In the genomic region with DNA sequence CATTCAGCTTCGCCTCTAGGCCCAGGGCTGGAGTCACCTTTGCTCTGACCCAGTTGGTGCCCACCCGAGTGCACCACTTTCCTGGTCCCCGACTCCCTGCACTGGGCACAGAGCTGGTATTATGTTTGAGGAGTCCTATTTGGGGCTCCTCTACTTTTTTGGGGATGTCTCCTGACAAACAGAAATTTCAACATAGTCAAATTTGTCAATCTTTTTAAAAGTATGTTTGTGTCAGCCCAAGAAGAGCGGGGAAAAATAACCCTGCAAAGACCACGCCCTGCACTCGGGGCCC, we compare ENCODE assay signal across 9 cellular contexts. TPM values are rescaled to one million over a fixed set of nuclear protein-coding genes. Genes with fewer than 3 reads are reported as not detected.
DNase-seq lines count a peak whose midpoint lies in the region; ATAC-seq, FAIRE-seq and TF ChIP-seq lines count a peak whose summit lies in the region.
"Had no signal": no experiment of that assay in that cellular context is flagged by ENCODE, and none has a peak within 500 bp of the region (broad histone marks: within the 10 kb centered on the region; RNA-seq: fewer than 3 reads in every experiment).

No MANE protein-coding gene starts in this region.

- H3K9me3 ChIP-seq in A549 (no peaks in the 10 kb centered on the region), IMR-90 (ENCODE audit: control insufficient read depth, insufficient read depth, low read length) (no peaks in the 10 kb centered on the region)

- H2AFZ ChIP-seq in IMR-90 (replicated peaks; ENCODE audit: low read length, poor library complexity) = no peak overlapping the region

- no peak overlapping the region for H3K9ac ChIP-seq in IMR-90 (ENCODE audit: low read depth, low read length)

- no peak overlapping the region for H2BK120ac ChIP-seq in IMR-90 (ENCODE audit: low read depth, low read length)

- BruUV-seq in IMR-90 (replicated peaks; lab: Mats Ljungman, UMichigan) = no TSS peak
- BruUV-seq in MCF 10A (replicated peaks; lab: Mats Ljungman, UMichigan) = no TSS peak

- H3K56ac ChIP-seq in IMR-90 (ENCODE audit: extremely low read depth, insufficient read depth, low read length) = no peak overlapping the region

- peaks cover 18% of the 10 kb centered on the region for H3K9me1 ChIP-seq in IMR-90 (ENCODE audit: insufficient read depth, low read length)

- H3K36me3 ChIP-seq in IMR-90 (ENCODE audit: control insufficient read depth, insufficient read depth, low read length) = peaks cover 4% of the 10 kb centered on the region; the same call in 1 of the 2 replicates

- TF ChIP-seq CTCF in A549 (IDR thresholded peaks at IDR 0.05) = no peak
- no peak for TF ChIP-seq CTCF in IMR-90 (conservative IDR thresholded peaks at IDR 0.05; ENCODE audit: low read depth, low read length)
- no peak for TF ChIP-seq CTCF in MCF 10A (IDR thresholded peaks at IDR 0.05; ENCODE audit: unreplicated experiment)

- peak overlapping the region; percentile 70 for H2AK5ac ChIP-seq in IMR-90 (ENCODE audit: low read depth, low read length)

- TF ChIP-seq POLR2A in A549 (IDR thresholded peaks at IDR 0.05; ENCODE audit: low read length) = no peak
- no peak for TF ChIP-seq POLR2A in IMR-90 (IDR thresholded peaks at IDR 0.05; ENCODE audit: low read depth, low read length)

- H3K4me2 ChIP-seq in A549 (peak overlapping the region; percentile 35; the same call in 2 of the 3 replicates), IMR-90 (ENCODE audit: low read depth, low read length) (no peak overlapping the region)

- 0 out of 2 replicates have a peak overlapping the region, but pooled peaks have one; percentile 8 for H4K91ac ChIP-seq in IMR-90 (ENCODE audit: insufficient read depth, low read depth, low read length)

- peak overlapping the region; percentile 55 for H4K5ac ChIP-seq in IMR-90 (ENCODE audit: low read depth, low read length)

- H3K79me1 ChIP-seq in IMR-90 (ENCODE audit: low read depth in 1 of 2, low read length in 2 of 2) = peaks cover 8 to 30% of the 10 kb centered on the region in 2 experiments; a peak in 3 of 4 replicates

- H3K4me1 Mint-ChIP-seq in MCF 10A (ENCODE audit: insufficient read depth, unreplicated experiment) = peaks cover 11% of the 10 kb centered on the region
- H3K4me1 Mint-ChIP-seq in naive thymus-derived CD8-positive, alpha-beta T cell = peaks cover 34 to 71% (median 59%) of the 10 kb centered on the region in 4 donors

- POLR2A ChIA-PET in A549 (lab: Yijun Ruan, JAX) = interaction anchor here (0.6 to 1.9 kb wide), 3 partner anchors 9 to 44 kb away, joined by 3 to 17 read pairs (median 6); partner anchors contain the start of genes BSDC1 and MARCKSL1
- POLR2A ChIA-PET in IMR-90 (lab: Charles Lee; ENCODE audit: unreplicated experiment) = no interaction called here
- POLR2A ChIA-PET in MCF 10A (lab: Yijun Ruan, JAX) = interaction anchor here (0.6 to 1.1 kb wide), 2 partner anchors 16 to 135 kb away, joined by 3 read pairs; no protein-coding TSS in a partner anchor
- POLR2A ChIA-PET in naive thymus-derived CD8-positive, alpha-beta T cell (lab: Charles Lee) = interaction anchor here (0.5 to 11.8 kb wide), 12 partner anchors 8 to 101 kb away, joined by 3 to 147 read pairs (median 4); partner anchors contain the start of genes BSDC1, HDAC1, LCK and MARCKSL1

- CTCF ChIA-PET in A549 (lab: Yijun Ruan, JAX) = interaction anchor here (1.5 to 2.4 kb wide), 4 partner anchors 8 to 47 kb away, joined by 4 to 8 read pairs (median 4); no protein-coding TSS in a partner anchor
- CTCF ChIA-PET in IMR-90 (lab: Yijun Ruan, JAX) = no interaction called here
- CTCF ChIA-PET in MCF 10A (lab: Yijun Ruan, JAX) = interaction anchor here (0.6 to 1.1 kb wide), 3 partner anchors 50 to 285 kb away, joined by 3 read pairs; no protein-coding TSS in a partner anchor

- TF ChIP-seq RAD21 in A549 (conservative IDR thresholded peaks at IDR 0.05 in 1 of 2, IDR thresholded peaks at IDR 0.05 in 1 of 2) = no peak
- no peak for TF ChIP-seq RAD21 in IMR-90 (IDR thresholded peaks at IDR 0.05; ENCODE audit: low read length)

- intact Hi-C loops in IMR-90 (cut with micrococcal nuclease) = loop anchor here (1.0 kb wide), 1 partner anchor 14 kb away; the partner anchor contains the start of gene MARCKSL1
- intact Hi-C loops in MCF 10A (cut with micrococcal nuclease) = loop anchor here (2.0 kb wide), 1 partner anchor 128 kb away; the partner anchor contains the start of genes EIF3I and TMEM234

- H3K36me3 Mint-ChIP-seq in MCF 10A (ENCODE audit: insufficient read depth, unreplicated experiment) = peaks cover 12% of the 10 kb centered on the region
- H3K36me3 Mint-ChIP-seq in naive thymus-derived CD8-positive, alpha-beta T cell = peaks cover 0 to 8% (median 0%) of the 10 kb centered on the region in 3 donors

- 80% methylated on average over 5 of the region's 6 CpGs for WGBS in A549 (ENCODE audit: missing lambda C conversion rate)
- WGBS in IMR-90 (ENCODE audit: extremely low coverage in 2 of 2, insufficient read length in 1 of 2), 2 experiments = 34% methylated on average over 3 of the region's 6 CpGs; no CpG with 5 or more reads in 1 of the 2 experiments

- peak overlapping the region; percentile 67 to 83; a peak in 2 of 4 replicates for H4K8ac ChIP-seq in IMR-90 (ENCODE audit: low read depth in 2 of 2, low read length in 2 of 2)

- dilution Hi-C loops in IMR-90 (cut with HindIII; ENCODE audit: low sequenced_read_pairs, unreplicated experiment) = no loop called here

- H2BK5ac ChIP-seq in IMR-90 (ENCODE audit: low read depth, low read length, poor library complexity, severe bottlenecking) = no peak overlapping the region

- H3K4me1 ChIP-seq in A549 (peaks cover 7% of the 10 kb centered on the region), IMR-90 (ENCODE audit: control insufficient read depth, insufficient read depth, low read length) (peaks cover 26% of the 10 kb centered on the region)

- peak overlapping the region; percentile 96 to 98 for H3K27ac ChIP-seq in A549
- H3K27ac ChIP-seq in IMR-90 (ENCODE audit: insufficient read depth, low read length) = no peak overlapping the region

- no peak overlapping the region; the same call in 2 of the 3 replicates for H2BK15ac ChIP-seq in IMR-90 (ENCODE audit: low read depth, low read length)

- peak overlapping the region; percentile 83; the same call in 2 of the 3 replicates for H3K4me3 ChIP-seq in A549
- no peak overlapping the region; the same call in 1 of the 2 replicates for H3K4me3 ChIP-seq in IMR-90 (ENCODE audit: insufficient read depth, low read depth, low read length)

- peak overlapping the region; percentile 94 for H3K27ac Mint-ChIP-seq in MCF 10A (ENCODE audit: low read depth, unreplicated experiment)
- H3K27ac Mint-ChIP-seq in naive thymus-derived CD8-positive, alpha-beta T cell = peak overlapping the region; percentile 53 to 93 (median 89)

- no peak overlapping the region for H3K23ac ChIP-seq in IMR-90 (ENCODE audit: low read depth, low read length)

- no peak overlapping the region for H3K18ac ChIP-seq in IMR-90 (ENCODE audit: low read depth, low read length)

- H3K4ac ChIP-seq in IMR-90 (ENCODE audit: low read depth, low read length) = peak overlapping the region; percentile 57

- in situ Hi-C loops in IMR-90 (cut with MboI; ENCODE audit: low sequenced_read_pairs) = no loop called here

- peak overlapping the region; percentile 82 for H3K4me3 Mint-ChIP-seq in MCF 10A (ENCODE audit: unreplicated experiment)
- H3K4me3 Mint-ChIP-seq in naive thymus-derived CD8-positive, alpha-beta T cell = peak overlapping the region; percentile 74 to 91 (median 84)

- no peak overlapping the region for H3K14ac ChIP-seq in IMR-90 (replicated peaks; ENCODE audit: low read depth, low read length)

- H3K9me3 Mint-ChIP-seq in MCF 10A (ENCODE audit: unreplicated experiment) = no peaks in the 10 kb centered on the region
- no peaks in the 10 kb centered on the region for H3K9me3 Mint-ChIP-seq in naive thymus-derived CD8-positive, alpha-beta T cell

- H2BK20ac ChIP-seq in IMR-90 (ENCODE audit: low read depth, low read length) = no peak overlapping the region

- TF ChIP-seq EP300 in A549 (IDR thresholded peaks at IDR 0.05) = no peak

- no peaks in the 10 kb centered on the region for H4K20me1 ChIP-seq in IMR-90 (ENCODE audit: insufficient read depth, low read length)

- DNase-seq in A549 (ENCODE audit: low read depth in 1 of 2, low spot score in 1 of 2) (no peak), IMR-90 (no peak), MCF 10A (ENCODE audit: unreplicated experiment) (no peak), DMS 273 treated with DMSO at 0.1 percent for 48 hours (lab: John Stamatoyannopoulos, UW) (no peak)
- DNase-seq in naive thymus-derived CD8-positive, alpha-beta T cell = no peak

- peak overlapping the region; percentile 60 for H2AK9ac ChIP-seq in IMR-90 (replicated peaks; ENCODE audit: low read depth, low read length, poor library complexity)

- H3K27me3 Mint-ChIP-seq in MCF 10A (ENCODE audit: insufficient read depth, unreplicated experiment) = no peaks in the 10 kb centered on the region
- H3K27me3 Mint-ChIP-seq in naive thymus-derived CD8-positive, alpha-beta T cell = no peaks in the 10 kb centered on the region

- no peaks in the 10 kb centered on the region for H3K27me3 ChIP-seq in IMR-90 (ENCODE audit: control insufficient read depth, insufficient read depth, low read length)

- FAIRE-seq in A549 (lab: Jason Lieb, UNC) = no peak

- ATAC-seq in A549 = no peak
- ATAC-seq in IMR-90 (ENCODE audit: low read depth) = no peak
- no peak for ATAC-seq in naive thymus-derived CD8-positive, alpha-beta T cell
- no peak for ATAC-seq in HG03175 (IDR thresholded peaks at IDR 0.05; ENCODE audit: unreplicated experiment)
- ATAC-seq in HG02852 (IDR thresholded peaks at IDR 0.05; ENCODE audit: unreplicated experiment) = no peak
- no peak for ATAC-seq in GM21526 (IDR thresholded peaks at IDR 0.05; ENCODE audit: low FRiP score, unreplicated experiment)

RNA-seq across cellular contexts. Expression of gene FAM229A, which starts 11.6 kb away (rescaled TPM):
- polyA plus RNA-seq in A549 (2011; rRNA removed) (3.5 and 3.6 TPM in 2 replicates), A549 (2017; fragmentation: RNase III; extraction: RNeasy Plus Mini Kit Qiagen cat#74134 plus additional on column Dnase treatment) (3.5 to 5.6 TPM (median 4.4 TPM) in 3 replicates), IMR-90 (2012; rRNA removed) (3.9 and 4.3 TPM in 2 replicates)
- polyA plus RNA-seq in A549 (2012; cell fraction: cytosol; rRNA removed) = 4.2 and 6.8 TPM in 2 replicates
- polyA plus RNA-seq in A549 (2012; cell fraction: nucleus; rRNA removed) = 53.9 and 58.6 TPM in 2 replicates
- polyA minus RNA-seq in A549 (2011; rRNA and poly(A)+ RNA removed) = 2.1 TPM in 2 replicates
- total RNA-seq in IMR-90 (2012; rRNA removed) (0.28 and 0.36 TPM in 2 replicates), MCF 10A (2022) (13.4 and 19.0 TPM in 2 replicates)
- polyA plus RNA-seq in IMR-90 (2012; cell fraction: cytosol; rRNA removed) = 0.64 and 1.4 TPM in 2 replicates
- 73.8 and 94.1 TPM in 2 replicates for polyA plus RNA-seq in IMR-90 (2012; cell fraction: nucleus; rRNA removed; ENCODE audit: low replicate concordance)
- total RNA-seq in naive thymus-derived CD8-positive, alpha-beta T cell = 10 to 100 TPM; 28.7 to 30.7 TPM
- polyA plus RNA-seq in naive thymus-derived CD8-positive, alpha-beta T cell = under 1 TPM; 0.06 to 0.47 (median 0.14) TPM

RNA-seq across cellular contexts. Expression of gene TSSK3, which starts 11.6 kb away (rescaled TPM):
- polyA plus RNA-seq in A549 (2011; rRNA removed) (0.31 and 0.65 TPM in 2 replicates), A549 (2017; fragmentation: RNase III; extraction: RNeasy Plus Mini Kit Qiagen cat#74134 plus additional on column Dnase treatment) (0.14 to 0.37 TPM (median 0.15 TPM) in 3 replicates), IMR-90 (2012; rRNA removed) (0.24 and 0.96 TPM in 2 replicates)
- 0.21 and 0.30 TPM in 2 replicates for polyA plus RNA-seq in A549 (2012; cell fraction: cytosol; rRNA removed)
- 1.1 and 1.3 TPM in 2 replicates for polyA plus RNA-seq in A549 (2012; cell fraction: nucleus; rRNA removed)
- polyA minus RNA-seq in A549 (2011; rRNA and poly(A)+ RNA removed) = 0.62 and 1.6 TPM in 2 replicates
- total RNA-seq in IMR-90 (2012; rRNA removed) (not detected in 2 replicates), MCF 10A (2022) (2.0 and 2.3 TPM in 2 replicates)
- polyA plus RNA-seq in IMR-90 (2012; cell fraction: cytosol; rRNA removed) = 0.15 TPM in 1 of 2 replicates, not detected in the other
- polyA plus RNA-seq in IMR-90 (2012; cell fraction: nucleus; rRNA removed; ENCODE audit: low replicate concordance) = 1.7 and 2.9 TPM in 2 replicates
- 1 to 10 TPM; 2.9 to 3.7 TPM for total RNA-seq in naive thymus-derived CD8-positive, alpha-beta T cell
- 1 to 10 TPM in 2 of 3 donors, under 1 TPM in 1; 0.20 to 2.5 (median 2.0) TPM for polyA plus RNA-seq in naive thymus-derived CD8-positive, alpha-beta T cell
- total RNA-seq: Daoy had no signal

RNA-seq across cellular contexts. Expression of gene MARCKSL1, which starts 14.7 kb away (rescaled TPM):
- polyA plus RNA-seq in A549 (2011; rRNA removed) = 73.2 and 89.4 TPM in 2 replicates
- 88.2 and 105 TPM in 2 replicates for polyA plus RNA-seq in A549 (2012; cell fraction: cytosol; rRNA removed)
- polyA plus RNA-seq in A549 (2012; cell fraction: nucleus; rRNA removed) = 39.5 and 51.9 TPM in 2 replicates
- 44.6 to 62.6 TPM (median 57.7 TPM) in 3 replicates for polyA plus RNA-seq in A549 (2017; fragmentation: RNase III; extraction: RNeasy Plus Mini Kit Qiagen cat#74134 plus additional on column Dnase treatment)
- 38.8 and 49.1 TPM in 2 replicates for polyA minus RNA-seq in A549 (2011; rRNA and poly(A)+ RNA removed)
- total RNA-seq in IMR-90 (2012; rRNA removed) = 34.7 and 37.5 TPM in 2 replicates
- 199 and 218 TPM in 2 replicates for polyA plus RNA-seq in IMR-90 (2012; rRNA removed)
- polyA plus RNA-seq in IMR-90 (2012; cell fraction: cytosol; rRNA removed) = 217 and 260 TPM in 2 replicates
- polyA plus RNA-seq in IMR-90 (2012; cell fraction: nucleus; rRNA removed; ENCODE audit: low replicate concordance) = 68.1 and 74.1 TPM in 2 replicates
- total RNA-seq in MCF 10A (2022) = 0.65 and 1.0 TPM in 2 replicates
- 10 to 100 TPM; 39.1 to 41.1 TPM for total RNA-seq in naive thymus-derived CD8-positive, alpha-beta T cell
- 10 to 100 TPM; 37.8 to 81.4 (median 72.7) TPM for polyA plus RNA-seq in naive thymus-derived CD8-positive, alpha-beta T cell

RNA-seq across cellular contexts. Expression of gene BSDC1, which starts 43.5 kb away (rescaled TPM):
- polyA plus RNA-seq in A549 (2011; rRNA removed) (19.9 and 26.1 TPM in 2 replicates), A549 (2017; fragmentation: RNase III; extraction: RNeasy Plus Mini Kit Qiagen cat#74134 plus additional on column Dnase treatment) (18.8 to 22.7 TPM (median 21.0 TPM) in 3 replicates), IMR-90 (2012; rRNA removed) (50.4 and 56.8 TPM in 2 replicates)
- polyA plus RNA-seq in A549 (2012; cell fraction: cytosol; rRNA removed) = 14.4 and 18.0 TPM in 2 replicates
- polyA plus RNA-seq in A549 (2012; cell fraction: nucleus; rRNA removed) = 29.1 and 35.3 TPM in 2 replicates
- polyA minus RNA-seq in A549 (2011; rRNA and poly(A)+ RNA removed) = 26.9 and 33.3 TPM in 2 replicates
- total RNA-seq in IMR-90 (2012; rRNA removed) (50.8 and 60.4 TPM in 2 replicates), MCF 10A (2022) (52.6 and 56.2 TPM in 2 replicates)
- 31.5 and 48.4 TPM in 2 replicates for polyA plus RNA-seq in IMR-90 (2012; cell fraction: cytosol; rRNA removed)
- 81.3 and 110 TPM in 2 replicates for polyA plus RNA-seq in IMR-90 (2012; cell fraction: nucleus; rRNA removed; ENCODE audit: low replicate concordance)
- total RNA-seq in naive thymus-derived CD8-positive, alpha-beta T cell = 100 to 1,000 TPM; 112 to 113 TPM
- polyA plus RNA-seq in naive thymus-derived CD8-positive, alpha-beta T cell = 10 to 100 TPM; 29.5 to 39.6 (median 31.1) TPM

RNA-seq across cellular contexts. Expression of gene HDAC1, which starts 58.8 kb away (rescaled TPM):
- polyA plus RNA-seq in A549 (2011; rRNA removed) = 135 TPM in 2 replicates
- 89.7 and 101 TPM in 2 replicates for polyA plus RNA-seq in A549 (2012; cell fraction: cytosol; rRNA removed)
- polyA plus RNA-seq in A549 (2012; cell fraction: nucleus; rRNA removed) = 81.5 and 130 TPM in 2 replicates
- 88.8 to 102 TPM (median 99.6 TPM) in 3 replicates for polyA plus RNA-seq in A549 (2017; fragmentation: RNase III; extraction: RNeasy Plus Mini Kit Qiagen cat#74134 plus additional on column Dnase treatment)
- polyA minus RNA-seq in A549 (2011; rRNA and poly(A)+ RNA removed) = 109 and 133 TPM in 2 replicates
- 88.9 and 95.5 TPM in 2 replicates for total RNA-seq in IMR-90 (2012; rRNA removed)
- polyA plus RNA-seq in IMR-90 (2012; rRNA removed) = 131 and 139 TPM in 2 replicates
- polyA plus RNA-seq in IMR-90 (2012; cell fraction: cytosol; rRNA removed) = 61.2 and 72.2 TPM in 2 replicates
- polyA plus RNA-seq in IMR-90 (2012; cell fraction: nucleus; rRNA removed; ENCODE audit: low replicate concordance) = 148 and 372 TPM in 2 replicates
- 39.7 and 62.9 TPM in 2 replicates for total RNA-seq in MCF 10A (2022)
- 100 to 1,000 TPM; 154 to 156 TPM for total RNA-seq in naive thymus-derived CD8-positive, alpha-beta T cell
- polyA plus RNA-seq in naive thymus-derived CD8-positive, alpha-beta T cell = 100 to 1,000 TPM; 171 to 202 (median 173) TPM

Comparison
In these comparisons a context has a peak if more than half of its experiments do, and no peak if none do; other contexts are left out.
1. RNA of gene FAM229A, which starts 11.6 kb away (total RNA-seq): 28.7 to 30.7 TPM in naive thymus-derived CD8-positive, alpha-beta T cell and 13.4 to 19.0 TPM in MCF 10A; 0.28 to 0.36 TPM in IMR-90; every median in the first group is over 10 times any median in the second.
2. RNA of gene MARCKSL1, which starts 14.7 kb away (total RNA-seq): 39.1 to 41.1 TPM in naive thymus-derived CD8-positive, alpha-beta T cell and 34.7 to 37.5 TPM in IMR-90; 0.65 to 1.0 TPM in MCF 10A; every median in the first group is over 10 times any median in the second.